In genomic region chrX:47880927-47881326, GRCh38 we compare ENCODE assay signal across 31 cellular contexts.
"Had no signal": no experiment of that assay in that cellular context is flagged by ENCODE, and none has a peak within 500 bp of the region (broad histone marks: within the 10 kb centered on the region; RNA-seq: fewer than 3 reads in every experiment).

No MANE protein-coding gene starts in this region.

- H3K27ac ChIP-seq: adrenal gland, breast epithelium, cardiac muscle cell, colonic mucosa had no signal

- H3K4me3 Mint-ChIP-seq: activated CD4-positive, alpha-beta memory T cell treated with anti-CD3 and anti-CD28 coated beads for 36 hours; activated CD4-positive, alpha-beta T cell treated with anti-CD3 and anti-CD28 coated beads, Interleukin-2, amount 10 ng/mL, durations not matched to agents 24 days and 14 days; activated CD8-positive, alpha-beta memory T cell treated with anti-CD3 and anti-CD28 coated beads, Interleukin-2, amount 10 ng/mL, durations not matched to agents 7 days and 5 days; activated CD8-positive, alpha-beta T cell treated with anti-CD3 and anti-CD28 coated beads, Interleukin-2, amount 10 ng/mL, durations not matched to agents 7 days and 5 days; activated naive CD4-positive, alpha-beta T cell treated with anti-CD3 and anti-CD28 coated beads for 36 hours; activated naive CD4-positive, alpha-beta T cell treated with anti-CD3 and anti-CD28 coated beads, Interleukin-2, amount 50 U/mL, for 24 hours; activated naive CD8-positive, alpha-beta T cell treated with anti-CD3 and anti-CD28 coated beads for 36 hours; activated naive CD8-positive, alpha-beta T cell treated with anti-CD3 and anti-CD28 coated beads, Interleukin-2, amount 50 U/mL, for 24 hours; activated T-helper 1 cell treated with anti-CD3 and anti-CD28 coated beads, Interleukin-12 subunit alpha, Interleukin-12 subunit beta, Interleukin-2, Interleukin-4 antibody, amounts not matched to agents 30 ng/mL and 10 ng/mL and 1 ng/mL, durations not matched to agents 14 hours and 24 hours and 36 hours; brain had no signal

- H3K27me3 ChIP-seq: adrenal gland, breast epithelium, cardiac muscle cell, colonic mucosa had no signal

- H3K9me3 Mint-ChIP-seq: activated CD4-positive, alpha-beta memory T cell treated with anti-CD3 and anti-CD28 coated beads for 36 hours; activated CD4-positive, alpha-beta T cell treated with anti-CD3 and anti-CD28 coated beads, Interleukin-2, amount 10 ng/mL, durations not matched to agents 24 days and 14 days; activated naive CD4-positive, alpha-beta T cell treated with anti-CD3 and anti-CD28 coated beads for 36 hours; activated naive CD4-positive, alpha-beta T cell treated with anti-CD3 and anti-CD28 coated beads, Interleukin-2, amount 50 U/mL, for 24 hours; activated naive CD8-positive, alpha-beta T cell treated with anti-CD3 and anti-CD28 coated beads for 36 hours; activated naive CD8-positive, alpha-beta T cell treated with anti-CD3 and anti-CD28 coated beads, Interleukin-2, amount 50 U/mL, for 24 hours; activated T-helper 2 cell treated with anti-CD3 and anti-CD28 coated beads, Interferon-gamma antibody, Interleukin-2, Interleukin-4, amounts not matched to agents 10 μg/mL and 5 μg/mL and 100 μg/mL, durations not matched to agents 14 hours and 24 hours and 36 hours had no signal

- DNase-seq: activated CD4-positive, alpha-beta memory T cell treated with anti-CD3 and anti-CD28 coated beads for 36 hours; activated CD4-positive, CD25-positive, alpha-beta regulatory T cell; activated CD8-positive, alpha-beta memory T cell treated with anti-CD3 and anti-CD28 coated beads, Interleukin-2, amount 10 ng/mL, durations not matched to agents 7 days and 5 days; activated CD8-positive, alpha-beta memory T cell treated with anti-CD3 and anti-CD28 coated beads, Interleukin-2, amount 50 U/mL, for 4 hours; activated CD8-positive, alpha-beta T cell treated with anti-CD3 and anti-CD28 coated beads, Interleukin-2, amount 10 ng/mL, durations not matched to agents 7 days and 5 days; activated effector memory CD4-positive, alpha-beta T cell treated with anti-CD3 and anti-CD28 coated beads, Interleukin-2, amount 50 U/mL, for 16 hours; activated naive CD4-positive, alpha-beta T cell treated with anti-CD3 and anti-CD28 coated beads for 36 hours; activated naive CD8-positive, alpha-beta T cell treated with anti-CD3 and anti-CD28 coated beads for 36 hours; activated naive CD8-positive, alpha-beta T cell treated with anti-CD3 and anti-CD28 coated beads, Interleukin-2, amount 50 U/mL, for 24 hours; activated T-cell treated with anti-CD3 and anti-CD28 coated beads, Interleukin-2, amount 50 U/mL, for 1 hour; activated T-cell treated with anti-CD3 and anti-CD28 coated beads, Interleukin-2, amount 50 U/mL, for 48 hours; adrenal gland; amygdala; aorta; central memory CD4-positive, alpha-beta T cell; cerebellar nuclear complex; colonic mucosa; effector CD8-positive, alpha-beta T cell; foreskin fibroblast; T-helper 2 cell had no signal

- H3K27ac Mint-ChIP-seq: activated CD4-positive, alpha-beta memory T cell treated with anti-CD3 and anti-CD28 coated beads for 36 hours; activated CD4-positive, alpha-beta T cell treated with anti-CD3 and anti-CD28 coated beads, Interleukin-2, amount 10 ng/mL, durations not matched to agents 24 days and 14 days; activated CD8-positive, alpha-beta memory T cell treated with anti-CD3 and anti-CD28 coated beads, Interleukin-2, amount 10 ng/mL, durations not matched to agents 7 days and 5 days; activated CD8-positive, alpha-beta T cell treated with anti-CD3 and anti-CD28 coated beads, Interleukin-2, amount 10 ng/mL, durations not matched to agents 7 days and 5 days; activated naive CD4-positive, alpha-beta T cell treated with anti-CD3 and anti-CD28 coated beads for 36 hours; activated naive CD4-positive, alpha-beta T cell treated with anti-CD3 and anti-CD28 coated beads, Interleukin-2, amount 50 U/mL, for 24 hours; activated naive CD8-positive, alpha-beta T cell treated with anti-CD3 and anti-CD28 coated beads for 36 hours; activated naive CD8-positive, alpha-beta T cell treated with anti-CD3 and anti-CD28 coated beads, Interleukin-2, amount 50 U/mL, for 24 hours; activated T-helper 1 cell treated with anti-CD3 and anti-CD28 coated beads, Interleukin-12 subunit alpha, Interleukin-12 subunit beta, Interleukin-2, Interleukin-4 antibody, amounts not matched to agents 30 ng/mL and 10 ng/mL and 1 ng/mL, durations not matched to agents 14 hours and 24 hours and 36 hours; activated T-helper 2 cell treated with anti-CD3 and anti-CD28 coated beads, Interferon-gamma antibody, Interleukin-2, Interleukin-4, amounts not matched to agents 10 μg/mL and 5 μg/mL and 100 μg/mL, durations not matched to agents 14 hours and 24 hours and 36 hours; brain had no signal

- H3K36me3 ChIP-seq: adrenal gland, breast epithelium, cardiac muscle cell, colonic mucosa had no signal

- H3K4me1 Mint-ChIP-seq: activated CD4-positive, alpha-beta T cell treated with anti-CD3 and anti-CD28 coated beads, Interleukin-2, amount 10 ng/mL, durations not matched to agents 24 days and 14 days; activated naive CD4-positive, alpha-beta T cell treated with anti-CD3 and anti-CD28 coated beads, Interleukin-2, amount 50 U/mL, for 24 hours; activated naive CD8-positive, alpha-beta T cell treated with anti-CD3 and anti-CD28 coated beads for 36 hours; activated naive CD8-positive, alpha-beta T cell treated with anti-CD3 and anti-CD28 coated beads, Interleukin-2, amount 50 U/mL, for 24 hours; brain had no signal

- H3K4me3 ChIP-seq: adrenal gland, breast epithelium, cardiac muscle cell, colonic mucosa had no signal

- FAIRE-seq: endometrium, frontal cortex, TTC549 had no signal

- H3K27me3 Mint-ChIP-seq: activated CD4-positive, alpha-beta memory T cell treated with anti-CD3 and anti-CD28 coated beads for 36 hours; activated CD4-positive, alpha-beta T cell treated with anti-CD3 and anti-CD28 coated beads, Interleukin-2, amount 10 ng/mL, durations not matched to agents 24 days and 14 days; activated CD8-positive, alpha-beta memory T cell treated with anti-CD3 and anti-CD28 coated beads, Interleukin-2, amount 10 ng/mL, durations not matched to agents 7 days and 5 days; activated naive CD4-positive, alpha-beta T cell treated with anti-CD3 and anti-CD28 coated beads, Interleukin-2, amount 50 U/mL, for 24 hours; activated naive CD8-positive, alpha-beta T cell treated with anti-CD3 and anti-CD28 coated beads for 36 hours; activated naive CD8-positive, alpha-beta T cell treated with anti-CD3 and anti-CD28 coated beads, Interleukin-2, amount 50 U/mL, for 24 hours had no signal

- ATAC-seq: activated CD8-positive, alpha-beta memory T cell treated with anti-CD3 and anti-CD28 coated beads, Interleukin-2, amount 10 ng/mL, durations not matched to agents 7 days and 5 days; activated CD8-positive, alpha-beta T cell treated with anti-CD3 and anti-CD28 coated beads, Interleukin-2, amount 10 ng/mL, durations not matched to agents 7 days and 5 days; activated naive CD8-positive, alpha-beta T cell treated with anti-CD3 and anti-CD28 coated beads, Interleukin-2, amount 50 U/mL, for 24 hours; esophagus mucosa had no signal

- H3K4me1 ChIP-seq: adrenal gland, breast epithelium, colonic mucosa had no signal

- H3K9me3 ChIP-seq: adrenal gland, breast epithelium, colonic mucosa had no signal
